ENCODE assay signal across 8 cellular contexts in the genomic region with DNA sequence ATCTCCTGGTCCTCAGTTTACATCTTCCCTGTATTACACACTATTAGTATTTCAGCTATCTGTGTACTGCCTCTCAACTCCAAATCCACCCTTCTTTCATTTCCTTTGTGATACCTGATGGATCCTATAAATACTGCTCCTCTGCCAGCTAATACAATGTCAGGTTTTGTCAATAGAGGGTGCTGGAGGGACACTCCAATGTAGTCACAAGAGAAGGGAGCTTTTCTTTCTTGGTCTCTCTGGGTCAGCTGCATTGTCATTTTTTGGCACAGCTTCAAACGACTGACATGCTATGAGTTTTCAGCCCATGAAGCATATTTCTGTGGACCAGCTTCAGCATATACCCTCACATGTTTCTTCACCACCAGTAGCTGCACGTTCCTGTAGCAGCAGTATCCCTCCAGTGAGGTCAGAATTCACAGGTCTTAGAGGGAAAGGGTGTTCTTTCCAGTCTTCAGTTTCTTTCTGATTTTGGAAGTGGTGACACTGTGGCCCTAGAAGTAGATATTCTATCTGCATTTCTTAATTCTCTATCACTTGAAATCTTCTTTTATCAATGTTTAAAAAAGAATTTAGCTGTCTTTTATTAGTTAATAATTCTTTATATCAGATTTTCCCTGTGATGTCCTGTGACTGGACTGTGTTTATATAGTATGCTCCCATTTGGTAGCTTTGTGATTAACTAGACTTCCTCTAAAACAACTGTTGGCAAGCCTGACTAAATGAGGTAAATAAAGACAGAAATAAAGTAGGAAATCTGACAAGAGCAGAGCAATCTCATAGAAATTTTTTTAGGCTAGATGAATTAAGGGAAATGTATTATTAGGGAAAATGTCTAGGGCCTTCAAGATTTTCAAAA.
DNase-seq lines count a peak whose midpoint lies in the region; ATAC-seq, FAIRE-seq and TF ChIP-seq lines count a peak whose summit lies in the region.

No MANE protein-coding gene starts in this region.

- H4K20me1 ChIP-seq in astrocyte (ENCODE audit: insufficient read depth, low read length), result no peaks in the 10 kb centered on the region

- TF ChIP-seq POLR2A in NB4 (IDR thresholded peaks at IDR 0.05; ENCODE audit: extremely low read depth, insufficient read length) (no peak), stomach (IDR thresholded peaks at IDR 0.05) (no peak)

- H3K4me1 ChIP-seq in left ventricle myocardium inferior, result no peaks in the 10 kb centered on the region
- no peaks in the 10 kb centered on the region for H3K4me1 ChIP-seq in astrocyte (ENCODE audit: insufficient read depth, low read length)
- H3K4me1 ChIP-seq in mesenchymal stem cell (ENCODE audit: control insufficient read depth, insufficient read depth, low read depth, low read length), result no peaks in the 10 kb centered on the region
- H3K4me1 ChIP-seq in stomach, result no peaks in the 10 kb centered on the region

- H3K36me3 Mint-ChIP-seq in astrocyte (ENCODE audit: low read depth, unreplicated experiment), result no peaks in the 10 kb centered on the region

- no peak overlapping the region for H2BK5ac ChIP-seq in mesenchymal stem cell (ENCODE audit: low read depth, low read length, poor library complexity, severe bottlenecking)

- TF ChIP-seq CTCF in left ventricle myocardium inferior (IDR thresholded peaks at IDR 0.05; ENCODE audit: borderline replicate concordance), result peak; percentile 42
- peak; percentile 57 for TF ChIP-seq CTCF in NB4 (IDR thresholded peaks at IDR 0.05; ENCODE audit: low read depth, low read length)
- peak; percentile 33 for TF ChIP-seq CTCF in astrocyte (IDR thresholded peaks at IDR 0.05; ENCODE audit: insufficient read depth, low read depth, low read length)
- no peak for TF ChIP-seq CTCF in stomach (IDR thresholded peaks at IDR 0.05)

- H3K79me2 ChIP-seq in astrocyte (ENCODE audit: insufficient read depth, low read length), result no peaks in the 10 kb centered on the region

- WGBS in mesenchymal stem cell, result 0% methylated on average over 1 of the region's 2 CpGs
- 0 to 3% (median 2%) methylated on average over 2 of the region's 2 CpGs for WGBS in stomach, 5 donors

- H3K27ac ChIP-seq in left ventricle myocardium inferior (replicated peaks), result no peak overlapping the region
- no peak overlapping the region for H3K27ac ChIP-seq in astrocyte (ENCODE audit: low read depth, low read length)
- no peak overlapping the region for H3K27ac ChIP-seq in mesenchymal stem cell (ENCODE audit: low read length, poor library complexity, severe bottlenecking)
- H3K27ac ChIP-seq in stomach, result no peak overlapping the region

- no peak overlapping the region for H3K23ac ChIP-seq in mesenchymal stem cell (ENCODE audit: low read length in 2 of 2)

- H3K14ac ChIP-seq in mesenchymal stem cell (ENCODE audit: low read length in 2 of 2), result no peak overlapping the region

- no peak overlapping the region for H2AFZ ChIP-seq in astrocyte (ENCODE audit: low read depth, low read length)
- H2AFZ ChIP-seq in mesenchymal stem cell (ENCODE audit: low read depth, low read length), result no peak overlapping the region

- no peak overlapping the region for H4K8ac ChIP-seq in mesenchymal stem cell (ENCODE audit: low read length)

- no peak overlapping the region for H4K91ac ChIP-seq in mesenchymal stem cell (ENCODE audit: low read length)

- no peaks in the 10 kb centered on the region for H3K9me3 ChIP-seq in left ventricle myocardium inferior (replicated peaks)
- no peaks in the 10 kb centered on the region for H3K9me3 ChIP-seq in astrocyte (ENCODE audit: insufficient read depth, low read depth, low read length)
- H3K9me3 ChIP-seq in mesenchymal stem cell (ENCODE audit: control insufficient read depth, low read length), result no peaks in the 10 kb centered on the region
- no peaks in the 10 kb centered on the region for H3K9me3 ChIP-seq in stomach

- H3K79me1 ChIP-seq in mesenchymal stem cell (replicated peaks; ENCODE audit: low read length, poor library complexity, severe bottlenecking), result no peaks in the 10 kb centered on the region

- H3K18ac ChIP-seq in mesenchymal stem cell (ENCODE audit: low read depth in 1 of 2, low read length in 2 of 2), result no peak overlapping the region

- H3K27me3 ChIP-seq in left ventricle myocardium inferior (ENCODE audit: low read depth) (no peaks in the 10 kb centered on the region), astrocyte (ENCODE audit: insufficient read depth, low read length) (no peaks in the 10 kb centered on the region), mesenchymal stem cell (ENCODE audit: control insufficient read depth in 1 of 2, insufficient read depth in 1 of 2, low read length in 2 of 2) (no peaks in the 10 kb centered on the region), stomach (no peaks in the 10 kb centered on the region)

- no peaks in the 10 kb centered on the region for H3K4me1 Mint-ChIP-seq in astrocyte (ENCODE audit: low read depth, unreplicated experiment)

- H3K9me3 Mint-ChIP-seq in astrocyte (ENCODE audit: unreplicated experiment), result no peaks in the 10 kb centered on the region

- no peak for ATAC-seq in GM21529 (IDR thresholded peaks at IDR 0.05; ENCODE audit: unreplicated experiment)

- H3K4me2 ChIP-seq in astrocyte (ENCODE audit: low read length) (no peak overlapping the region), mesenchymal stem cell (ENCODE audit: low read length, poor library complexity, severe bottlenecking) (no peak overlapping the region)

- no peak overlapping the region for H2BK120ac ChIP-seq in mesenchymal stem cell (ENCODE audit: low read depth, low read length)

- no peak overlapping the region for H3K27ac Mint-ChIP-seq in astrocyte (ENCODE audit: unreplicated experiment)

- intact Hi-C loops in left ventricle myocardium inferior (cut with micrococcal nuclease) (no loop called here), cardiac septum (cut with DNase I) (no loop called here), stomach (cut with DNase I; ENCODE audit: low total_unique reads) (no loop called here)

- no peak overlapping the region for H3K4me3 ChIP-seq in left ventricle myocardium inferior
- H3K4me3 ChIP-seq in NB4 (ENCODE audit: low read depth, low read length), result no peak overlapping the region
- no peak overlapping the region for H3K4me3 ChIP-seq in astrocyte (ENCODE audit: insufficient read depth, low read depth, low read length)
- H3K4me3 ChIP-seq in mesenchymal stem cell (ENCODE audit: insufficient read depth in 1 of 2, low read depth in 1 of 2, low read length in 2 of 2), result no peak overlapping the region
- H3K4me3 ChIP-seq in stomach, result no peak overlapping the region

- FAIRE-seq in astrocyte (lab: Jason Lieb, UNC), result no peak

- no peak overlapping the region for H2AK5ac ChIP-seq in mesenchymal stem cell (ENCODE audit: low read length, severe bottlenecking)

- H2BK15ac ChIP-seq in mesenchymal stem cell (ENCODE audit: low read depth, poor library complexity, severe bottlenecking), result no peak overlapping the region

- no peak for TF ChIP-seq EP300 in stomach (IDR thresholded peaks at IDR 0.05)

- H3K36me3 ChIP-seq in left ventricle myocardium inferior (no peaks in the 10 kb centered on the region), astrocyte (ENCODE audit: insufficient read depth, low read length) (no peaks in the 10 kb centered on the region), mesenchymal stem cell (ENCODE audit: control insufficient read depth in 1 of 2, insufficient read depth in 2 of 2, low read depth in 1 of 2, low read length in 2 of 2) (no peaks in the 10 kb centered on the region), stomach (no peaks in the 10 kb centered on the region)

- no peak for DNase-seq in left ventricle myocardium inferior
- DNase-seq in cardiac septum (ENCODE audit: low spot score), result no peak
- peak; percentile 54 for DNase-seq in NB4 (ENCODE audit: low read depth)
- no peak for DNase-seq in astrocyte (ENCODE audit: low read depth)
- DNase-seq in mesenchymal stem cell, result peak; percentile 77
- DNase-seq in DMS79 (lab: John Stamatoyannopoulos, UW), result no peak
- DNase-seq in stomach, result no peak

- H3K9ac ChIP-seq in astrocyte (ENCODE audit: low read length) (no peak overlapping the region), mesenchymal stem cell (ENCODE audit: low read length) (no peak overlapping the region)

- H3K4ac ChIP-seq in mesenchymal stem cell (ENCODE audit: low read depth in 1 of 2, low read length in 2 of 2), result no peak overlapping the region

- H2BK12ac ChIP-seq in mesenchymal stem cell (ENCODE audit: low read length in 2 of 2), result peak overlapping the region in 1 of 2 experiments; percentile 47

- no peak overlapping the region for H3K4me3 Mint-ChIP-seq in astrocyte (ENCODE audit: unreplicated experiment)

- H3K27me3 Mint-ChIP-seq in astrocyte (ENCODE audit: low read depth, unreplicated experiment), result no peaks in the 10 kb centered on the region

Comparison
In these comparisons a context has a peak if more than half of its experiments do, and no peak if none do; other contexts are left out.
1. DNase-seq: peak in NB4 (single experiment) and mesenchymal stem cell (single experiment); none in left ventricle myocardium inferior (single experiment), cardiac septum (single experiment), astrocyte (single experiment), DMS79 (single experiment) and stomach (single experiment).
2. CTCF ChIP-seq: peak in left ventricle myocardium inferior (single experiment), NB4 (single experiment) and astrocyte (single experiment); none in stomach (0 of 7).